ENCODE assay signal across 15 cellular contexts in the genomic region with DNA sequence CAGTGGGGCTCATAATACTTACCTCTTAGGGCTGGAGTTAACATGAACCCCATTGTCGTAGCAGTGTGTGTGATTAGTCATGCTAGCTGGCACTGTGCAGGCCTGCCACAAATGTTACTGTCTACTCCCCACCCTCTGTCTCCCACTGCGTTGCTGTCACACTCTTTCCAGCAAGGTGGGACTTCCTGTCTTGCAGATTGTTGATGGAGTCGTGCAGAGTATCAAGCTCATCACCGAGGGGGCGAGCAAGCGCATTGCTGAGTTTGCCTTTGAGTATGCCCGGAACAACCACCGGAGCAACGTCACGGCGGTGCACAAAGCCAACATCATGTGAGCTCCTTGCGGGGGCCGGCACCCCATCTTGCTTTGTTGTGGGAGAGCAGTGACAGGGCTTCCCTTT. TPM values are rescaled to one million over a fixed set of nuclear protein-coding genes. Genes with fewer than 3 reads are reported as not detected.
DNase-seq lines count a peak whose midpoint lies in the region; ATAC-seq lines count a peak whose summit lies in the region.
"Had no signal": no experiment of that assay in that cellular context is flagged by ENCODE, and none has a peak within 500 bp of the region (broad histone marks: within the 10 kb centered on the region; RNA-seq: fewer than 3 reads in every experiment).

No MANE protein-coding gene starts in this region.

- H3K27ac Mint-ChIP-seq in CD8-positive, alpha-beta memory T cell: peak overlapping the region in 4 of 8 donors; percentile 37 to 76 (median 62)

- no peak overlapping the region for H3K4me3 ChIP-seq in CD8-positive, alpha-beta memory T cell (ENCODE audit: low read length)
- H3K4me3 ChIP-seq: esophagus squamous epithelium, skin epidermis had no signal

- H3K36me3 ChIP-seq in CD8-positive, alpha-beta memory T cell (ENCODE audit: insufficient read depth, low read length): peaks cover 6% of the 10 kb centered on the region

- H3K4me1 ChIP-seq in CD8-positive, alpha-beta memory T cell (ENCODE audit: insufficient read depth, low read length): peaks cover 4% of the 10 kb centered on the region

- H3K9me3 Mint-ChIP-seq in CD8-positive, alpha-beta memory T cell: no peaks in the 10 kb centered on the region
- H3K9me3 Mint-ChIP-seq: neural crest cell had no signal

- ATAC-seq in HG02884 (IDR thresholded peaks at IDR 0.05; ENCODE audit: unreplicated experiment): no peak
- ATAC-seq: Right ventricle myocardium inferior had no signal

- no peaks in the 10 kb centered on the region for H3K27me3 Mint-ChIP-seq in CD8-positive, alpha-beta memory T cell

- peak overlapping the region in 3 of 7 donors; percentile 6 to 15 (median 11) for H3K4me3 Mint-ChIP-seq in CD8-positive, alpha-beta memory T cell
- H3K4me3 Mint-ChIP-seq: neural crest cell had no signal

- peaks cover 7 to 82% (median 25%) of the 10 kb centered on the region in 3 donors for H3K36me3 Mint-ChIP-seq in CD8-positive, alpha-beta memory T cell

- H3K9me3 ChIP-seq in CD8-positive, alpha-beta memory T cell (ENCODE audit: low read length): no peaks in the 10 kb centered on the region
- H3K9me3 ChIP-seq: esophagus squamous epithelium had no signal

- peak in 3 of 5 donors; percentile 21 to 67 (median 62) for DNase-seq in CD8-positive, alpha-beta memory T cell
- DNase-seq in activated CD4-positive, alpha-beta T cell treated with anti-CD3 and anti-CD28 coated beads, Interleukin-2, amount 50 U/mL, for 4 hours: peak; percentile 41
- DNase-seq in pons (ENCODE audit: low spot score): peak; percentile 30
- no peak for DNase-seq in AML-193 (lab: John Stamatoyannopoulos, UW)
- no peak for DNase-seq in NCI-H446 treated with DMSO at 0.1 percent for 48 hours (lab: John Stamatoyannopoulos, UW)
- no peak for DNase-seq in SKM-1 treated with dmso at 0.1 percent for 144 hours (lab: John Stamatoyannopoulos, UW; ENCODE audit: unreplicated experiment)
- DNase-seq: esophagus squamous epithelium, NCI-H1694 treated with DMSO at 0.1 percent for 48 hours, NCI-H82 had no signal

- POLR2A ChIA-PET in CD8-positive, alpha-beta memory T cell (lab: Charles Lee): no interaction called here

- peaks cover 2 to 12% (median 11%) of the 10 kb centered on the region in 3 donors for H3K4me1 Mint-ChIP-seq in CD8-positive, alpha-beta memory T cell
- H3K4me1 Mint-ChIP-seq: neural crest cell had no signal

- CTCF ChIA-PET in CD8-positive, alpha-beta memory T cell (lab: Charles Lee): interaction anchor here (1.1 kb wide), 1 partner anchor 10 kb away, joined by 3 read pairs; no protein-coding TSS in a partner anchor

- no peak overlapping the region for H3K27ac ChIP-seq in CD8-positive, alpha-beta memory T cell (ENCODE audit: low read depth, low read length)
- H3K27ac ChIP-seq in angular gyrus (ENCODE audit: low read depth, low read length): peak overlapping the region; percentile 2
- H3K27ac ChIP-seq: esophagus squamous epithelium, KMS-11, skin epidermis had no signal

- H3K27me3 ChIP-seq in CD8-positive, alpha-beta memory T cell (ENCODE audit: insufficient read depth, low read length, poor library complexity, severe bottlenecking): no peaks in the 10 kb centered on the region
- H3K27me3 ChIP-seq: esophagus squamous epithelium had no signal

RNA-seq across cellular contexts. Expression of a gene that starts 12.9 kb away (rescaled TPM):
- 100 to 1,000 TPM; 134 to 151 TPM for total RNA-seq in CD8-positive, alpha-beta memory T cell
- polyA plus RNA-seq in CD8-positive, alpha-beta memory T cell: 44.3 TPM

RNA-seq across cellular contexts. Expression of a gene that starts 30.8 kb away (rescaled TPM):
- 1 to 10 TPM; 2.1 to 2.3 TPM for total RNA-seq in CD8-positive, alpha-beta memory T cell
- polyA plus RNA-seq in CD8-positive, alpha-beta memory T cell: 2.0 TPM

Comparison
In these comparisons a context has a peak if more than half of its experiments do, and no peak if none do; other contexts are left out.
1. DNase-seq: peak in CD8-positive, alpha-beta memory T cell (3 of 5), activated CD4-positive, alpha-beta T cell treated with anti-CD3 and anti-CD28 coated beads, Interleukin-2, amount 50 U/mL, for 4 hours (2 of 2) and pons (single experiment); none in AML-193 (0 of 2), NCI-H446 treated with DMSO at 0.1 percent for 48 hours (single experiment) and SKM-1 treated with dmso at 0.1 percent for 144 hours (single experiment).